16 cellular contexts compared by ENCODE assay signal in the genomic region with DNA sequence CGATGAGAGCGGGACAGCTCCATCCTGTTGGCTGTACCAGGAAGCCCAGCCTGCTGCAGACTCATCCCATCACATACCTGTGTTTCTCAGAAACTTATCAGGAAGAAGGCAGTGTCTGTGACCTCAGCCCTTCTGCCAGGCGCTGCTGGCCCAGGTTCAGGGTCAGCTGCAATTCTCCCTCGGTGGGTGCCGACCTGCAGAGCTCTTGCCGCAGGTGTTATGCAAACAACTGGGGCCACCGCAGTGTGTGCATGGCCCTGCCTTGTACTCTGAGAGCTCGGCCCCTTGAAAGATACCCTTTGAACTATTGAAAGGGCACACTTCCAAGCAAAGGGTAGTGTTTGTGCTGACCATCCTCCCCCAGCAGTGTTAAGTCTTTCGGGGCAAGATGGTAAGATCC.
DNase-seq lines count a peak whose midpoint lies in the region; ATAC-seq and TF ChIP-seq lines count a peak whose summit lies in the region.
"Had no signal": no experiment of that assay in that cellular context is flagged by ENCODE, and none has a peak within 500 bp of the region (broad histone marks: within the 10 kb centered on the region; RNA-seq: fewer than 3 reads in every experiment).

No MANE protein-coding gene starts in this region.

- POLR2A ChIA-PET in PC-3 (lab: Charles Lee; ENCODE audit: unreplicated experiment): interaction anchor here (0.7 kb wide), 1 partner anchor 364 kb away, joined by 5 read pairs; no protein-coding TSS in a partner anchor
- POLR2A ChIA-PET in activated CD4-positive, alpha-beta memory T cell treated with anti-CD3 and anti-CD28 coated beads for 36 hours (lab: Charles Lee): no interaction called here

- no peak overlapping the region for H3K4me3 ChIP-seq in PC-3 (ENCODE audit: low read length)
- H3K4me3 ChIP-seq: GM12878, HAP-1 had no signal

- no peaks in the 10 kb centered on the region for H3K36me3 ChIP-seq in PC-3 (ENCODE audit: low read depth, low read length)
- H3K36me3 ChIP-seq: HAP-1 had no signal

- H3K9me2 ChIP-seq in PC-3 (replicated peaks; ENCODE audit: low read length): no peaks in the 10 kb centered on the region

- no peak for TF ChIP-seq CTCF in natural killer cell (IDR thresholded peaks at IDR 0.05)
- no peak for TF ChIP-seq CTCF in GM13976 (IDR thresholded peaks at IDR 0.05; ENCODE audit: borderline replicate concordance, control extremely low read depth, extremely low read depth, insufficient read depth, missing control alignments)
- no peak for TF ChIP-seq CTCF in PC-3 (conservative IDR thresholded peaks at IDR 0.05; ENCODE audit: low read depth, low read length)

- ATAC-seq in natural killer cell treated with Interleukin-12 subunit alpha and Interleukin-12 subunit beta and Interleukin-15 and Interleukin-18, amount 100 ng/mL, for 72 hours: no peak
- ATAC-seq in natural killer cell: no peak
- no peak for ATAC-seq in PC-3
- ATAC-seq: GM12878 had no signal

- no peaks in the 10 kb centered on the region for H3K9me3 ChIP-seq in PC-3 (ENCODE audit: low read length)
- H3K9me3 ChIP-seq: HAP-1 had no signal

- no peaks in the 10 kb centered on the region for H3K4me1 Mint-ChIP-seq in natural killer cell treated with Interleukin-12 subunit alpha and Interleukin-12 subunit beta and Interleukin-15 and Interleukin-18, amount 100 ng/mL, for 72 hours (ENCODE audit: low read depth in 2 of 2)
- no peaks in the 10 kb centered on the region for H3K4me1 Mint-ChIP-seq in natural killer cell
- no peaks in the 10 kb centered on the region for H3K4me1 Mint-ChIP-seq in activated CD4-positive, alpha-beta memory T cell treated with anti-CD3 and anti-CD28 coated beads for 36 hours (ENCODE audit: low read depth)
- H3K4me1 Mint-ChIP-seq: B cell had no signal

- no peaks in the 10 kb centered on the region for H4K20me1 ChIP-seq in PC-3 (ENCODE audit: low read length)

- no peak overlapping the region for H3K9ac ChIP-seq in PC-3 (ENCODE audit: low read length)

- no peaks in the 10 kb centered on the region for H3K36me3 Mint-ChIP-seq in natural killer cell treated with Interleukin-12 subunit alpha and Interleukin-12 subunit beta and Interleukin-15 and Interleukin-18, amount 100 ng/mL, for 72 hours
- no peaks in the 10 kb centered on the region for H3K36me3 Mint-ChIP-seq in natural killer cell
- no peaks in the 10 kb centered on the region for H3K36me3 Mint-ChIP-seq in activated CD4-positive, alpha-beta memory T cell treated with anti-CD3 and anti-CD28 coated beads for 36 hours

- peaks cover 8 to 9% of the 10 kb centered on the region in 2 donors for H3K27me3 Mint-ChIP-seq in natural killer cell treated with Interleukin-12 subunit alpha and Interleukin-12 subunit beta and Interleukin-15 and Interleukin-18, amount 100 ng/mL, for 72 hours
- peaks cover 7 to 12% of the 10 kb centered on the region in 2 donors for H3K27me3 Mint-ChIP-seq in natural killer cell (ENCODE audit: low read depth in 2 of 2)
- peaks cover 11% of the 10 kb centered on the region for H3K27me3 Mint-ChIP-seq in activated CD4-positive, alpha-beta memory T cell treated with anti-CD3 and anti-CD28 coated beads for 36 hours

- H3K79me2 ChIP-seq in PC-3 (ENCODE audit: low read length): no peaks in the 10 kb centered on the region

- no peaks in the 10 kb centered on the region for H3K9me3 Mint-ChIP-seq in natural killer cell treated with Interleukin-12 subunit alpha and Interleukin-12 subunit beta and Interleukin-15 and Interleukin-18, amount 100 ng/mL, for 72 hours
- H3K9me3 Mint-ChIP-seq in natural killer cell: no peaks in the 10 kb centered on the region
- H3K9me3 Mint-ChIP-seq in activated CD4-positive, alpha-beta memory T cell treated with anti-CD3 and anti-CD28 coated beads for 36 hours: no peaks in the 10 kb centered on the region

- H3K27ac ChIP-seq in PC-3 (ENCODE audit: low read length): no peak overlapping the region

- H3F3A ChIP-seq in PC-3 (ENCODE audit: low read length, unreplicated experiment): no peaks in the 10 kb centered on the region

- BruUV-seq in PC-3 (replicated peaks; lab: Mats Ljungman, UMichigan): no TSS peak

- H3K4me1 ChIP-seq in PC-3 (ENCODE audit: insufficient read depth, low read length): peaks cover 11% of the 10 kb centered on the region
- H3K4me1 ChIP-seq: HAP-1 had no signal

- DNase-seq in natural killer cell treated with Interleukin-12 subunit alpha and Interleukin-12 subunit beta and Interleukin-15 and Interleukin-18, amount 100 ng/mL, for 72 hours (ENCODE audit: low spot score): peak; percentile 41
- DNase-seq in natural killer cell (no peak), islet precursor cell (peak; percentile 51), mesenteric fat pad (ENCODE audit: low spot score) (peak; percentile 57), GM13976 (ENCODE audit: low spot score) (no peak), PC-3 (no peak), HPDE6-E6E7 (ENCODE audit: extremely low spot score) (no peak)
- no peak for DNase-seq in activated CD4-positive, alpha-beta memory T cell treated with anti-CD3 and anti-CD28 coated beads for 36 hours
- DNase-seq: C1 segment of cervical spinal cord, Calu3, DMS 273 treated with DMSO at 0.1 percent for 48 hours, GOT3 had no signal

- H2AFZ ChIP-seq in PC-3 (ENCODE audit: low read length): no peak overlapping the region

- H3K4me3 Mint-ChIP-seq in natural killer cell treated with Interleukin-12 subunit alpha and Interleukin-12 subunit beta and Interleukin-15 and Interleukin-18, amount 100 ng/mL, for 72 hours: no peak overlapping the region
- no peak overlapping the region for H3K4me3 Mint-ChIP-seq in natural killer cell
- H3K4me3 Mint-ChIP-seq in activated CD4-positive, alpha-beta memory T cell treated with anti-CD3 and anti-CD28 coated beads for 36 hours: no peak overlapping the region
- H3K4me3 Mint-ChIP-seq: B cell; CD4-positive, alpha-beta T cell had no signal

- no peaks in the 10 kb centered on the region for H3K27me3 ChIP-seq in PC-3 (ENCODE audit: low read length)

- CTCF ChIA-PET in PC-3 (lab: Charles Lee): no interaction called here
- CTCF ChIA-PET in activated CD4-positive, alpha-beta memory T cell treated with anti-CD3 and anti-CD28 coated beads for 36 hours (lab: Charles Lee): no interaction called here

- in situ Hi-C loops in GM13976 (cut with MboI; ENCODE audit: low sequenced_read_pairs, unreplicated experiment): no loop called here

- intact Hi-C loops in natural killer cell (cut with micrococcal nuclease): no loop called here
- intact Hi-C loops in PC-3 (cut with micrococcal nuclease): loop anchor here (10.0 kb wide), 1 partner anchor 144 kb away; no protein-coding TSS in a partner anchor
- intact Hi-C loops in activated CD4-positive, alpha-beta memory T cell treated with anti-CD3 and anti-CD28 coated beads for 36 hours (cut with micrococcal nuclease): no loop called here

- H3K27ac Mint-ChIP-seq in natural killer cell treated with Interleukin-12 subunit alpha and Interleukin-12 subunit beta and Interleukin-15 and Interleukin-18, amount 100 ng/mL, for 72 hours: no peak overlapping the region
- H3K27ac Mint-ChIP-seq in natural killer cell: no peak overlapping the region
- H3K27ac Mint-ChIP-seq in activated CD4-positive, alpha-beta memory T cell treated with anti-CD3 and anti-CD28 coated beads for 36 hours: no peak overlapping the region
- H3K27ac Mint-ChIP-seq: B cell; CD4-positive, alpha-beta T cell had no signal

- H3K4me2 ChIP-seq in PC-3 (ENCODE audit: low read length): no peak overlapping the region

Comparison
In these comparisons a context has a peak if more than half of its experiments do, and no peak if none do; other contexts are left out.
1. DNase-seq: peak in natural killer cell treated with Interleukin-12 subunit alpha and Interleukin-12 subunit beta and Interleukin-15 and Interleukin-18, amount 100 ng/mL, for 72 hours (single experiment), islet precursor cell (single experiment) and mesenteric fat pad (single experiment); none in natural killer cell (single experiment), GM13976 (single experiment), PC-3 (single experiment), activated CD4-positive, alpha-beta memory T cell treated with anti-CD3 and anti-CD28 coated beads for 36 hours (single experiment) and HPDE6-E6E7 (single experiment).